ENCODE assay signal across 28 cellular contexts in the genomic region with DNA sequence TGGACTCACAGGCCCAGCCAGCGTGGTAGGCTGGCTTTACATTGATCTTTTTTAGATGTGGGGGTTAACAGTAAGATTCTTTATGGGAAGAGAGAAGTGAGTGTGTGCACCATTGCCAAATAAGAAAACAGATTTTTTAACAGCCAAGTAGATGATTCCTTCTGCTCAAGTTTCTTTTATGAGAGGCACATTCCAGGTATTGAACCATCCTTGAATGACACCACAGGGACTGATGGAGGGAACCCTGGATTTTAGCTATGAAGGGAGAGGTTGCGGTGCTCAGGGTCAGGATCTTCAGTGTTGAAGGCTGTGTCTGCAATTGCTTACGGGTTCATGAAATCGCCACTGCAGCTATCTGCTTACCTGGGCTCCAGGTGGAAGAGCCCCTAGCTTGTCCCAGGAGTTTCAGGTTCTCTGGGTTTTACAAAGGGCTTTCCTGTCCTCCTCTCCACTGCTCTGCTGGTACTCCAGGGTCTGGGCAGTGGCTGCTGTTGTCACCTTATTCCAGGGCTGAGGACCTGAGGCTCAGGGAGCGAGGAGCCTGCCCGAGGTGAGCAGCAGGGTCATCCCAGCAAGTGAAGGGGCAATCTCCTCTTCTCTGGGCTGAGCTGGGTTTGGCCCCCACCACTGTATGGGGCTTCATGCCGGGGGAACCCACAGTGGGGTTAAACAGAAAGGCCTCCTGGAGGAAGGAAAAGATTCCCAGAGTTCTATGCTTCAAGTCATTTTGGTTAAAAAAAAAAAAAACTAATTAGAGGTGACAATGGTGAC. TPM values are rescaled to one million over a fixed set of nuclear protein-coding genes. Genes with fewer than 3 reads are reported as not detected.
DNase-seq lines count a peak whose midpoint lies in the region; ATAC-seq and TF ChIP-seq lines count a peak whose summit lies in the region.
"Had no signal": no experiment of that assay in that cellular context is flagged by ENCODE, and none has a peak within 500 bp of the region (broad histone marks: within the 10 kb centered on the region; RNA-seq: fewer than 3 reads in every experiment).

No MANE protein-coding gene starts in this region.

- H3K27ac ChIP-seq in HEK293 (ENCODE audit: extremely low read depth, low read depth, low read length) = no peak overlapping the region
- H3K27ac ChIP-seq in ascending aorta = peak overlapping the region; percentile 43 to 95
- H3K27ac ChIP-seq in suprapubic skin = peak overlapping the region; percentile 45
- peak overlapping the region in 2 of 5 donors; percentile 16 to 40 for H3K27ac ChIP-seq in stomach
- H3K27ac ChIP-seq: BLaER1, epithelial cell of prostate, SJSA1, WERI-Rb-1 had no signal

- H3K27me3 ChIP-seq in ascending aorta (no peaks in the 10 kb centered on the region), suprapubic skin (no peaks in the 10 kb centered on the region), stomach (no peaks in the 10 kb centered on the region)
- H3K27me3 ChIP-seq: BLaER1, SJSA1, upper lobe of left lung had no signal

- H3K27me3 Mint-ChIP-seq in nephron (ENCODE audit: low read depth) = no peaks in the 10 kb centered on the region
- H3K27me3 Mint-ChIP-seq: activated naive CD4-positive, alpha-beta T cell treated with anti-CD3 and anti-CD28 coated beads, Interleukin-2, amount 50 U/mL, for 24 hours had no signal

- POLR2A ChIA-PET in HEK293 (lab: Yijun Ruan, JAX) = no interaction called here

- H3K4me1 ChIP-seq in HEK293 (ENCODE audit: control insufficient read depth, insufficient read depth, low read length) (peaks cover 6% of the 10 kb centered on the region), ascending aorta (peaks cover 7 to 49% of the 10 kb centered on the region in 2 donors), suprapubic skin (peaks cover 8% of the 10 kb centered on the region), stomach (peaks cover 20 to 82% (median 60%) of the 10 kb centered on the region in 4 donors)

- TF ChIP-seq CTCF in HEK293 (tag by site-specific recombination; IDR thresholded peaks at IDR 0.05) (no peak), ascending aorta (IDR thresholded peaks at IDR 0.05) (no peak), nephron (IDR thresholded peaks at IDR 0.05; ENCODE audit: unreplicated experiment in 3 of 3) (no peak), suprapubic skin (IDR thresholded peaks at IDR 0.05) (no peak), stomach (IDR thresholded peaks at IDR 0.05) (no peak)

- WGBS in suprapubic skin = 83% methylated on average over 7 of the region's 7 CpGs
- 85 to 97% (median 94%) methylated on average over 7 of the region's 7 CpGs for WGBS in stomach, 5 donors

- H3K27ac Mint-ChIP-seq in nephron = peak overlapping the region; percentile 25 to 92 (median 45)
- H3K27ac Mint-ChIP-seq: activated naive CD4-positive, alpha-beta T cell treated with anti-CD3 and anti-CD28 coated beads, Interleukin-2, amount 50 U/mL, for 24 hours; HFFc6; naive B cell had no signal

- peaks cover 41% of the 10 kb centered on the region for H3K36me3 Mint-ChIP-seq in nephron (ENCODE audit: low read depth)

- no peak overlapping the region for H3K4me3 ChIP-seq in HEK293 (ENCODE audit: low read depth, low read length)
- H3K4me3 ChIP-seq in ascending aorta = no peak overlapping the region
- H3K4me3 ChIP-seq in suprapubic skin = no peak overlapping the region
- H3K4me3 ChIP-seq in stomach = no peak overlapping the region
- H3K4me3 ChIP-seq: BLaER1, SJSA1 had no signal

- peaks cover 5% of the 10 kb centered on the region for H3K9me3 Mint-ChIP-seq in nephron
- H3K9me3 Mint-ChIP-seq: activated naive CD4-positive, alpha-beta T cell treated with anti-CD3 and anti-CD28 coated beads, Interleukin-2, amount 50 U/mL, for 24 hours had no signal

- H3K4me1 Mint-ChIP-seq in nephron = peaks cover 57% of the 10 kb centered on the region

- H3K4me3 Mint-ChIP-seq in nephron = peak overlapping the region in 1 of 3 experiments; percentile 25
- H3K4me3 Mint-ChIP-seq: activated naive CD4-positive, alpha-beta T cell treated with anti-CD3 and anti-CD28 coated beads, Interleukin-2, amount 50 U/mL, for 24 hours; HFFc6 had no signal

- TF ChIP-seq EP300 in suprapubic skin (IDR thresholded peaks at IDR 0.05) (no peak), stomach (IDR thresholded peaks at IDR 0.05) (no peak)

- H3K36me3 ChIP-seq in HEK293 (ENCODE audit: control insufficient read depth in 2 of 2, insufficient read depth in 1 of 2, low read length in 2 of 2) (peaks cover 0 to 80% of the 10 kb centered on the region in 2 experiments; a peak in 2 of 3 replicates), ascending aorta (no peaks in the 10 kb centered on the region), suprapubic skin (no peaks in the 10 kb centered on the region), stomach (peaks cover 0 to 19% (median 6%) of the 10 kb centered on the region in 4 donors)
- H3K36me3 ChIP-seq: BLaER1 had no signal

- intact Hi-C loops in ascending aorta (cut with DNase I) (no loop called here), stomach (cut with DNase I; ENCODE audit: low total_unique reads) (no loop called here)

- TF ChIP-seq POLR2A in suprapubic skin (IDR thresholded peaks at IDR 0.05) (no peak), stomach (IDR thresholded peaks at IDR 0.05) (no peak)

- DNase-seq in ascending aorta (ENCODE audit: low spot score in 2 of 2) (no peak), suprapubic skin (ENCODE audit: low spot score in 2 of 2) (no peak), stomach (no peak), NCI-H128 (lab: John Stamatoyannopoulos, UW; ENCODE audit: unreplicated experiment) (no peak), glomerular visceral epithelial cell (ENCODE audit: extremely low spot score) (no peak)
- DNase-seq: activated CD4-positive, alpha-beta T cell treated with anti-CD3 and anti-CD28 coated beads for 48 hours; COR-L47; DMS79; effector CD4-positive, alpha-beta T cell; HFFc6; islet precursor cell; left ventricle myocardium superior; naive B cell; NCI-H1048; NCI-H1694 treated with DMSO at 0.1 percent for 48 hours; NCI-H2171; NCI-H82; stimulated activated CD4-positive, alpha-beta T cell treated with anti-CD3 and anti-CD28 coated beads, Interleukin-1b, Interleukin-23, amount 100 ng/mL, for 48 hours; stimulated activated naive CD4-positive, alpha-beta T cell treated with Interleukin-2 at 50 U/mL for 16 hours; upper lobe of left lung; WERI-Rb-1 had no signal

- H3K9me3 ChIP-seq in HEK293 (ENCODE audit: control insufficient read depth, insufficient read depth, low read depth, low read length) = no peaks in the 10 kb centered on the region
- peaks cover 0 to 3% of the 10 kb centered on the region in 2 donors for H3K9me3 ChIP-seq in ascending aorta
- no peaks in the 10 kb centered on the region for H3K9me3 ChIP-seq in suprapubic skin
- peaks cover 0 to 10% (median 6%) of the 10 kb centered on the region in 4 donors for H3K9me3 ChIP-seq in stomach

- CTCF ChIA-PET in HEK293 (lab: Yijun Ruan, JAX) = interaction anchor here (0.5 to 1.2 kb wide), 3 partner anchors 28 to 137 kb away, joined by 3 to 4 read pairs (median 3); no protein-coding TSS in a partner anchor

- no peak for ATAC-seq in GM21381 (IDR thresholded peaks at IDR 0.05; ENCODE audit: unreplicated experiment)
- ATAC-seq: left ventricle myocardium superior had no signal

TF ChIP-seq in HEK293, 187 proteins besides CTCF, POLR2A, EP300 and RAD21:
- TF ChIP-seq ZNF184 (tag by site-specific recombination; IDR thresholded peaks at IDR 0.05) = no peak
- peak; percentile 18 for TF ChIP-seq ZNF529 (tag by site-specific recombination; IDR thresholded peaks at IDR 0.05; ENCODE audit: insufficient replicate concordance)

RNA-seq across cellular contexts. Expression of gene SMAD6, which starts 53.4 kb away (rescaled TPM):
- 140 TPM for total RNA-seq in ascending aorta
- 1 to 10 TPM; 2.9 to 7.0 (median 6.9) TPM for total RNA-seq in suprapubic skin
- 100 to 1,000 TPM in 2 of 5 donors, 10 to 100 TPM in 3; 20.4 to 112 (median 76.4) TPM for total RNA-seq in stomach
- 1 to 10 TPM; 4.0 to 5.7 (median 4.6) TPM for polyA plus RNA-seq in stomach
